In the genomic region with DNA sequence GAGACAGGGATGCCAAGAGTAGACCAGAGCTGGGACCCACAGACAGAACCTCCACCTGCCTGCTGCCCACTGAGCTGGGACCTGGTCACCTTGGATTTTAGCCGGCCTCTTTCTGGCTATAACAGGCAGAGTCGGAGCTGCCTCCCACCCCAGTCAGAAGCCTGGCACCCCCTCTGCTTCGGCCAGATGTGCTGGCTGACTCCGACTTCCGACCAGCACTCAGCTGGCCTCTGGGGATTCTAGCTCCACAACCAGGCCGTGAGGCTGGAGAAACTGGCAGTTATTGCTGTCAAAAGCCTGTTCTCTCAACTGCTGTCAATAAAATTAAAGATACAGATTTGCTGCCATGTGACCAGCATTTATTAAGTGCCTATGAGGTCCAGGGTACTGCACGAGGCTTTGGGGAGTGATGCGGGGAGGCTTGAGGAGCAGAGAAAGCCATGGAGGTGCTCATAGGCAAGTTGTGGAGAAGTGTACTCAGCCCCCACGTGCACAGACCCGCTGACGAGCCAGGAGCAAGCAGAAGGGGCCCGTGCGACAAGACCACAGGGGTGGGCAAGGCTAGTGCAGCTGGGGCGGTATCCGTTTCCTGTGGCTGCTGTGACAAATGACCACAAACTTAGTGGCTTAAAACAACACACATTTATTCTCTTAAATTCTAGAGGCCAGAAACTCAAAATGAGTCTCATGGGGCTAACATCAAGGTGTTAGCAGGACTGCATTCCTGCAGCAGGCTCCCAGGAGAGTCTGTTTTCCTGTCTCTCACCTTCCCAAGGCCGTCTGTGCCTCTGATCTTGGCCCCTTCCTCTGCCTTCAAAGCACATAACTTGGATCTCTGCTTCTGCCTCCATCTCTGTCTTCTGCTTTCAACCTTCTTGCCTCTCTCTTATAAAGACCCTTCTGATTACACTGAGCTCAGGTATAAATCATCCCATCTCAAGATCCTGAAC, we compare ENCODE assay signal across 26 cellular contexts. TPM values are rescaled to one million over a fixed set of nuclear protein-coding genes. Genes with fewer than 3 reads are reported as not detected.
A peak's percentile ranks its signal among the peaks of the same experiment; 100 is the strongest.
DNase-seq lines count a peak whose midpoint lies in the region; ATAC-seq and TF ChIP-seq lines count a peak whose summit lies in the region.
"Had no signal": no experiment of that assay in that cellular context is flagged by ENCODE, and none has a peak within 500 bp of the region (broad histone marks: within the 10 kb centered on the region; RNA-seq: fewer than 3 reads in every experiment).

No MANE protein-coding gene starts in this region.

- no peaks in the 10 kb centered on the region for H3K9me3 Mint-ChIP-seq in activated naive CD8-positive, alpha-beta T cell treated with anti-CD3 and anti-CD28 coated beads, Interleukin-2, amount 50 U/mL, for 24 hours
- H3K9me3 Mint-ChIP-seq in memory B cell: peaks cover 2% of the 10 kb centered on the region
- peaks cover 0 to 7% of the 10 kb centered on the region in 2 donors for H3K9me3 Mint-ChIP-seq in stimulated activated naive CD8-positive, alpha-beta T cell treated with anti-CD3 and anti-CD28 coated beads, Interleukin-15, amount 100 ng/mL, for 72 hours
- H3K9me3 Mint-ChIP-seq: activated naive CD4-positive, alpha-beta T cell treated with anti-CD3 and anti-CD28 coated beads for 36 hours; activated T-cell treated with anti-CD3 and anti-CD28 coated beads, Interleukin-2, amount 50 U/mL, for 24 hours; CD8-positive, alpha-beta T cell had no signal

- H3K27ac ChIP-seq in DND-41 (ENCODE audit: low read length) (no peak overlapping the region), HUES48 (ENCODE audit: low read depth, low read length) (peak overlapping the region; percentile 17), stomach (no peak overlapping the region)
- H3K27ac ChIP-seq: epithelial cell of prostate, neutrophil, psoas muscle, vagina had no signal

- ATAC-seq in DND-41 (ENCODE audit: insufficient read depth, low read depth): peak; percentile 31; the same call in 1 of the 3 replicates
- peak; percentile 25 for ATAC-seq in activated naive CD8-positive, alpha-beta T cell treated with anti-CD3 and anti-CD28 coated beads, Interleukin-2, amount 50 U/mL, for 24 hours
- peak; percentile 18 for ATAC-seq in memory B cell (ENCODE audit: low read depth)
- no peak for ATAC-seq in stimulated activated naive CD8-positive, alpha-beta T cell treated with anti-CD3 and anti-CD28 coated beads, Interleukin-15, amount 100 ng/mL, for 72 hours
- ATAC-seq: CD8-positive, alpha-beta T cell; psoas muscle had no signal

- H3K36me3 ChIP-seq in DND-41 (ENCODE audit: insufficient read depth, low read length): no peaks in the 10 kb centered on the region
- no peaks in the 10 kb centered on the region for H3K36me3 ChIP-seq in HUES48 (ENCODE audit: control insufficient read depth, insufficient read depth, low read length)
- H3K36me3 ChIP-seq in stomach: no peaks in the 10 kb centered on the region
- H3K36me3 ChIP-seq: neutrophil, vagina had no signal

- TF ChIP-seq CTCF in DND-41 (IDR thresholded peaks at IDR 0.05; ENCODE audit: borderline replicate concordance, extremely low read depth, low read length, poor library complexity, severe bottlenecking) (no peak), stomach (IDR thresholded peaks at IDR 0.05) (no peak)

- TF ChIP-seq POLR2A in stomach (IDR thresholded peaks at IDR 0.05): no peak

- H3K27me3 ChIP-seq in DND-41 (ENCODE audit: insufficient read depth, low read length, poor library complexity): peaks cover 6% of the 10 kb centered on the region
- no peaks in the 10 kb centered on the region for H3K27me3 ChIP-seq in HUES48 (ENCODE audit: control insufficient read depth, insufficient read depth, low read length)
- peaks cover 0 to 86% (median 31%) of the 10 kb centered on the region in 3 donors for H3K27me3 ChIP-seq in stomach
- H3K27me3 ChIP-seq: vagina had no signal

- H3K4me1 ChIP-seq in DND-41 (ENCODE audit: insufficient read depth, low read length) (no peaks in the 10 kb centered on the region), HUES48 (ENCODE audit: control insufficient read depth, insufficient read depth, low read length) (peaks cover 14% of the 10 kb centered on the region), stomach (peaks cover 0 to 21% (median 7%) of the 10 kb centered on the region in 4 donors)

- H3K9ac ChIP-seq in DND-41 (ENCODE audit: low read depth, low read length): no peak overlapping the region
- no peak overlapping the region for H3K9ac ChIP-seq in HUES48 (ENCODE audit: low read depth, low read length)

- intact Hi-C loops in stomach (cut with DNase I; ENCODE audit: low total_unique reads): no loop called here

- no peak overlapping the region for H3K27ac Mint-ChIP-seq in activated naive CD8-positive, alpha-beta T cell treated with anti-CD3 and anti-CD28 coated beads, Interleukin-2, amount 50 U/mL, for 24 hours
- H3K27ac Mint-ChIP-seq in memory B cell: no peak overlapping the region
- peak overlapping the region in 1 of 2 donors; percentile 62 for H3K27ac Mint-ChIP-seq in stimulated activated naive CD8-positive, alpha-beta T cell treated with anti-CD3 and anti-CD28 coated beads, Interleukin-15, amount 100 ng/mL, for 72 hours
- H3K27ac Mint-ChIP-seq: activated naive CD4-positive, alpha-beta T cell treated with anti-CD3 and anti-CD28 coated beads for 36 hours; activated T-cell treated with anti-CD3 and anti-CD28 coated beads, Interleukin-2, amount 50 U/mL, for 24 hours; CD8-positive, alpha-beta T cell had no signal

- DNase-seq in DND-41: no peak
- no peak for DNase-seq in activated naive CD8-positive, alpha-beta T cell treated with anti-CD3 and anti-CD28 coated beads, Interleukin-2, amount 50 U/mL, for 24 hours
- DNase-seq in memory B cell (ENCODE audit: low spot score in 2 of 2): no peak
- DNase-seq in stomach: no peak
- DNase-seq in stimulated activated naive CD8-positive, alpha-beta T cell treated with anti-CD3 and anti-CD28 coated beads, Interleukin-15, amount 100 ng/mL, for 72 hours: no peak
- DNase-seq in 8988T: no peak
- DNase-seq: activated CD4-positive, alpha-beta T cell treated with anti-CD3 and anti-CD28 coated beads, Interleukin-2, amount 50 U/mL, for 48 hours; activated CD4-positive, CD25-positive, alpha-beta regulatory T cell; activated naive CD4-positive, alpha-beta T cell treated with anti-CD3 and anti-CD28 coated beads for 36 hours; activated T-cell treated with anti-CD3 and anti-CD28 coated beads, Interleukin-2, amount 50 U/mL, for 24 hours; aorta; foreskin melanocyte; GDM1; hippocampal formation; NCI-H1417 treated with DMSO at 0.1 percent for 48 hours; NCI-H524; psoas muscle; stimulated activated CD4-positive, alpha-beta T cell treated with anti-CD3 and anti-CD28 coated beads, Interleukin-1b, Interleukin-23, amount 100 ng/mL, for 48 hours had no signal

- H4K20me1 ChIP-seq in DND-41 (ENCODE audit: insufficient read depth, low read length): no peaks in the 10 kb centered on the region; the same call in 1 of the 2 replicates

- H3K4me1 Mint-ChIP-seq in activated naive CD8-positive, alpha-beta T cell treated with anti-CD3 and anti-CD28 coated beads, Interleukin-2, amount 50 U/mL, for 24 hours: peaks cover 10% of the 10 kb centered on the region
- peaks cover 11% of the 10 kb centered on the region for H3K4me1 Mint-ChIP-seq in memory B cell
- H3K4me1 Mint-ChIP-seq in stimulated activated naive CD8-positive, alpha-beta T cell treated with anti-CD3 and anti-CD28 coated beads, Interleukin-15, amount 100 ng/mL, for 72 hours: peaks cover 33% of the 10 kb centered on the region

- H3K4me3 Mint-ChIP-seq in activated naive CD8-positive, alpha-beta T cell treated with anti-CD3 and anti-CD28 coated beads, Interleukin-2, amount 50 U/mL, for 24 hours: no peak overlapping the region
- no peak overlapping the region for H3K4me3 Mint-ChIP-seq in memory B cell
- no peak overlapping the region for H3K4me3 Mint-ChIP-seq in stimulated activated naive CD8-positive, alpha-beta T cell treated with anti-CD3 and anti-CD28 coated beads, Interleukin-15, amount 100 ng/mL, for 72 hours
- H3K4me3 Mint-ChIP-seq: activated naive CD4-positive, alpha-beta T cell treated with anti-CD3 and anti-CD28 coated beads for 36 hours; activated T-cell treated with anti-CD3 and anti-CD28 coated beads, Interleukin-2, amount 50 U/mL, for 24 hours; CD8-positive, alpha-beta T cell had no signal

- no peaks in the 10 kb centered on the region for H3K36me3 Mint-ChIP-seq in activated naive CD8-positive, alpha-beta T cell treated with anti-CD3 and anti-CD28 coated beads, Interleukin-2, amount 50 U/mL, for 24 hours (ENCODE audit: low read depth)
- no peaks in the 10 kb centered on the region for H3K36me3 Mint-ChIP-seq in memory B cell
- H3K36me3 Mint-ChIP-seq: CD8-positive, alpha-beta T cell had no signal

- H3K79me2 ChIP-seq in DND-41 (ENCODE audit: insufficient read depth, low read length): no peaks in the 10 kb centered on the region

- H3K4me3 ChIP-seq in DND-41 (ENCODE audit: low read depth in 1 of 2, low read length in 2 of 2): no peak overlapping the region
- no peak overlapping the region for H3K4me3 ChIP-seq in HUES48 (ENCODE audit: low read depth, low read length)
- no peak overlapping the region for H3K4me3 ChIP-seq in stomach
- H3K4me3 ChIP-seq: psoas muscle, vagina had no signal

- no peak for TF ChIP-seq EP300 in stomach (IDR thresholded peaks at IDR 0.05)

- no peaks in the 10 kb centered on the region for H3K9me3 ChIP-seq in DND-41 (ENCODE audit: insufficient read depth, low read length, severe bottlenecking)
- H3K9me3 ChIP-seq in HUES48 (ENCODE audit: control insufficient read depth, insufficient read depth, low read length): no peaks in the 10 kb centered on the region
- no peaks in the 10 kb centered on the region for H3K9me3 ChIP-seq in stomach
- H3K9me3 ChIP-seq: neutrophil, psoas muscle, vagina had no signal

- H3K27me3 Mint-ChIP-seq in activated naive CD8-positive, alpha-beta T cell treated with anti-CD3 and anti-CD28 coated beads, Interleukin-2, amount 50 U/mL, for 24 hours: peaks cover 21% of the 10 kb centered on the region
- H3K27me3 Mint-ChIP-seq in memory B cell: peaks cover 35% of the 10 kb centered on the region
- peaks cover 68% of the 10 kb centered on the region for H3K27me3 Mint-ChIP-seq in stimulated activated naive CD8-positive, alpha-beta T cell treated with anti-CD3 and anti-CD28 coated beads, Interleukin-15, amount 100 ng/mL, for 72 hours

- H2AFZ ChIP-seq in DND-41 (ENCODE audit: low read depth, low read length): no peak overlapping the region

- no peak overlapping the region for H3K4me2 ChIP-seq in DND-41 (ENCODE audit: insufficient read depth, low read length)

- WGBS in stomach, 5 donors: 52 to 70% (median 65%) methylated on average over 16 of the region's 16 CpGs

RNA-seq across cellular contexts. Expression of gene GFI1B, which starts 13.1 kb away (rescaled TPM):
- total RNA-seq in stomach: 1 to 10 TPM in 1 of 5 donors, not detected in 4; 1.0 TPM
- polyA plus RNA-seq in stomach: not detected
- total RNA-seq: activated naive CD4-positive, alpha-beta T cell treated with anti-CD3 and anti-CD28 coated beads for 36 hours; aorta; cardiac septum; CD8-positive, alpha-beta T cell; dermis microvascular lymphatic vessel endothelial cell; HT1080; psoas muscle; vagina had no signal
- polyA plus RNA-seq: aorta had no signal

RNA-seq across cellular contexts. Expression of gene GTF3C5, which starts 39.2 kb away (rescaled TPM):
- total RNA-seq in stomach: 10 to 100 TPM; 25.7 to 85.2 (median 53.8) TPM
- 10 to 100 TPM; 30.3 to 57.2 (median 37.0) TPM for polyA plus RNA-seq in stomach

RNA-seq across cellular contexts. Expression of gene TSC1, which starts 47.2 kb away (rescaled TPM):
- 100 to 1,000 TPM in 1 of 5 donors, 10 to 100 TPM in 4; 23.2 to 120 (median 49.9) TPM for total RNA-seq in stomach
- polyA plus RNA-seq in stomach: 10 to 100 TPM in 1 of 3 donors, 1 to 10 TPM in 2; 6.7 to 10.3 (median 7.1) TPM
